ENCODE assay signal across 11 cellular contexts in genomic region chr4:41538887-41539498, GRCh38. TPM values are rescaled to one million over a fixed set of nuclear protein-coding genes. Genes with fewer than 3 reads are reported as not detected.
A peak's percentile ranks its signal among the peaks of the same experiment; 100 is the strongest.
DNase-seq lines count a peak whose midpoint lies in the region; ATAC-seq and TF ChIP-seq lines count a peak whose summit lies in the region.
"Had no signal": no experiment of that assay in that cellular context is flagged by ENCODE, and none has a peak within 500 bp of the region (broad histone marks: within the 10 kb centered on the region; RNA-seq: fewer than 3 reads in every experiment).

No MANE protein-coding gene starts in this region.

- peak; percentile 57 for DNase-seq in A172 (ENCODE audit: low spot score)
- no peak for DNase-seq in RWPE2 (ENCODE audit: low spot score)
- peak; percentile 9 for DNase-seq in fibroblast of the aortic adventitia (ENCODE audit: low read depth)
- no peak for DNase-seq in osteoblast (ENCODE audit: insufficient read length, low spot score, missing footprints)
- DNase-seq in NCI-H1694 treated with DMSO at 0.1 percent for 48 hours (lab: John Stamatoyannopoulos, UW), result no peak
- DNase-seq in DMS53 (lab: John Stamatoyannopoulos, UW), result no peak
- DNase-seq in NCI-H2171 treated with DMSO at 0.1 percent for 48 hours (lab: John Stamatoyannopoulos, UW), result no peak
- DNase-seq: activated CD4-positive, alpha-beta T cell treated with anti-CD3 and anti-CD28 coated beads, Interleukin-2, amount 50 U/mL, for 48 hours; activated naive CD8-positive, alpha-beta T cell treated with anti-CD3 and anti-CD28 coated beads, Interleukin-2, amount 10 ng/mL, durations not matched to agents 7 days and 5 days had no signal

- H3K4me2 ChIP-seq in osteoblast (ENCODE audit: insufficient read depth, low read length), result peak overlapping the region; percentile 29

- ATAC-seq in RWPE2 (ENCODE audit: low read depth) (peak; percentile 79), GM19351 (IDR thresholded peaks at IDR 0.05; ENCODE audit: unreplicated experiment) (no peak)

- H3K79me2 ChIP-seq in osteoblast (ENCODE audit: insufficient read depth, low read length), result no peaks in the 10 kb centered on the region

- TF ChIP-seq CTCF in RWPE2 (IDR thresholded peaks at IDR 0.05; ENCODE audit: poor library complexity, severe bottlenecking), result no peak
- no peak for TF ChIP-seq CTCF in fibroblast of the aortic adventitia (IDR thresholded peaks at IDR 0.05; ENCODE audit: insufficient read depth, low read length)
- no peak for TF ChIP-seq CTCF in osteoblast (IDR thresholded peaks at IDR 0.05; ENCODE audit: extremely low read depth, low read depth, low read length)

- no peaks in the 10 kb centered on the region for H3K27me3 ChIP-seq in RWPE2 (ENCODE audit: insufficient read depth, poor library complexity, severe bottlenecking)
- no peaks in the 10 kb centered on the region for H3K27me3 ChIP-seq in osteoblast (ENCODE audit: insufficient read depth, low read length)

- no peak overlapping the region for H2AFZ ChIP-seq in osteoblast (ENCODE audit: low read length)

- H4K20me1 ChIP-seq in osteoblast (ENCODE audit: insufficient read depth, low read length), result no peaks in the 10 kb centered on the region

- peaks cover 51% of the 10 kb centered on the region for H3K4me1 ChIP-seq in RWPE2 (ENCODE audit: insufficient read depth, poor library complexity, severe bottlenecking)
- peaks cover 6% of the 10 kb centered on the region for H3K4me1 ChIP-seq in osteoblast (ENCODE audit: insufficient read depth, low read length)

- H3K9me3 ChIP-seq in RWPE2 (ENCODE audit: severe bottlenecking) (no peaks in the 10 kb centered on the region), osteoblast (ENCODE audit: low read depth, low read length) (no peaks in the 10 kb centered on the region)

- H3K27ac ChIP-seq in RWPE2 (ENCODE audit: poor library complexity, severe bottlenecking), result peak overlapping the region; percentile 86
- peak overlapping the region; percentile 34 for H3K27ac ChIP-seq in osteoblast (ENCODE audit: low read depth, low read length)
- H3K27ac ChIP-seq: SK-N-MC had no signal

- H3K4me3 ChIP-seq in RWPE2 (ENCODE audit: severe bottlenecking) (no peak overlapping the region), fibroblast of the aortic adventitia (ENCODE audit: low read depth, low read length) (no peak overlapping the region), osteoblast (ENCODE audit: insufficient read depth, low read length) (no peak overlapping the region)
- H3K4me3 ChIP-seq: SK-N-MC had no signal

- peaks cover 3% of the 10 kb centered on the region; the same call in 1 of the 2 replicates for H3K36me3 ChIP-seq in RWPE2 (ENCODE audit: low read depth)
- no peaks in the 10 kb centered on the region for H3K36me3 ChIP-seq in osteoblast (ENCODE audit: insufficient read depth, low read length)

RNA-seq across cellular contexts. Expression of gene LIMCH1, which starts 1.0 kb away (rescaled TPM):
- total RNA-seq in A172 (2014; rRNA removed; shearing (Covaris generic)), result 20.4 and 31.1 TPM in 2 replicates
- total RNA-seq in fibroblast of the aortic adventitia (ENCODE audit: low replicate concordance), result 0.82 and 8.7 TPM in 2 replicates
- 6.5 and 9.0 TPM in 2 replicates for total RNA-seq in osteoblast
- total RNA-seq: activated naive CD8-positive, alpha-beta T cell treated with anti-CD3 and anti-CD28 coated beads, Interleukin-2, amount 10 ng/mL, durations not matched to agents 7 days and 5 days had no signal

Comparison
In these comparisons a context has a peak if more than half of its experiments do, and no peak if none do; other contexts are left out.
1. DNase-seq: peak in A172 (single experiment) and fibroblast of the aortic adventitia (single experiment); none in RWPE2 (single experiment), osteoblast (single experiment), NCI-H1694 treated with DMSO at 0.1 percent for 48 hours (single experiment), DMS53 (single experiment) and NCI-H2171 treated with DMSO at 0.1 percent for 48 hours (single experiment).